In genomic region chr6:89862698-89863097, GRCh38 we compare ENCODE assay signal across 15 cellular contexts. TPM values are rescaled to one million over a fixed set of nuclear protein-coding genes. Genes with fewer than 3 reads are reported as not detected.
A peak's percentile ranks its signal among the peaks of the same experiment; 100 is the strongest.
DNase-seq lines count a peak whose midpoint lies in the region; ATAC-seq lines count a peak whose summit lies in the region.
"Had no signal": no experiment of that assay in that cellular context is flagged by ENCODE, and none has a peak within 500 bp of the region (broad histone marks: within the 10 kb centered on the region; RNA-seq: fewer than 3 reads in every experiment).

No MANE protein-coding gene starts in this region.

- peak; percentile 10 for ATAC-seq in GM21515 (IDR thresholded peaks at IDR 0.05; ENCODE audit: unreplicated experiment)
- peak; percentile 8 for ATAC-seq in HG03469 (IDR thresholded peaks at IDR 0.05; ENCODE audit: unreplicated experiment)
- ATAC-seq in T-helper 17 cell, result no peak
- ATAC-seq: foreskin keratinocyte had no signal

- H3K9me3 ChIP-seq in T-helper 17 cell (ENCODE audit: control insufficient read depth, low read length, poor library complexity, severe bottlenecking), result no peaks in the 10 kb centered on the region
- H3K9me3 ChIP-seq: ovary, tibial nerve had no signal

- no peak for DNase-seq in activated CD4-positive, alpha-beta memory T cell treated with anti-CD3 and anti-CD28 coated beads, Interleukin-2, amount 10 ng/mL, durations not matched to agents 7 days and 5 days
- DNase-seq in activated CD4-positive, alpha-beta memory T cell treated with anti-CD3 and anti-CD28 coated beads for 36 hours, result no peak
- DNase-seq in T-helper 17 cell (no peak), NCI-H82 treated with DMSO at 0.1 percent for 48 hours (lab: John Stamatoyannopoulos, UW; ENCODE audit: unreplicated experiment) (no peak)
- no peak for DNase-seq in activated naive CD4-positive, alpha-beta T cell treated with Interleukin-2 at 50 U/mL for 16 hours
- DNase-seq: foreskin keratinocyte; Kasumi-1; NCI-H2081; ovary; stimulated activated CD4-positive, alpha-beta T cell treated with anti-CD3 and anti-CD28 coated beads, Interleukin-12 subunit alpha, Interleukin-12 subunit beta, amount 100 ng/mL, for 4 hours had no signal

- H3K9me3 Mint-ChIP-seq in activated CD4-positive, alpha-beta memory T cell treated with anti-CD3 and anti-CD28 coated beads, Interleukin-2, amount 10 ng/mL, durations not matched to agents 7 days and 5 days, result peaks cover 2% of the 10 kb centered on the region
- no peaks in the 10 kb centered on the region for H3K9me3 Mint-ChIP-seq in activated CD4-positive, alpha-beta memory T cell treated with anti-CD3 and anti-CD28 coated beads for 36 hours
- H3K9me3 Mint-ChIP-seq in dendritic cell treated with granulocyte-macrophage colony-stimulating factor and Interleukin-4, amounts not matched to agents 40 ng/mL and 50 ng/mL, for 4 days, result peaks cover 15% of the 10 kb centered on the region

- no peak overlapping the region for H3K4me3 Mint-ChIP-seq in activated CD4-positive, alpha-beta memory T cell treated with anti-CD3 and anti-CD28 coated beads, Interleukin-2, amount 10 ng/mL, durations not matched to agents 7 days and 5 days
- H3K4me3 Mint-ChIP-seq in activated CD4-positive, alpha-beta memory T cell treated with anti-CD3 and anti-CD28 coated beads for 36 hours, result no peak overlapping the region
- no peak overlapping the region for H3K4me3 Mint-ChIP-seq in dendritic cell treated with granulocyte-macrophage colony-stimulating factor and Interleukin-4, amounts not matched to agents 40 ng/mL and 50 ng/mL, for 4 days
- no peak overlapping the region for H3K4me3 Mint-ChIP-seq in T-helper 17 cell
- H3K4me3 Mint-ChIP-seq: brain had no signal

- H3K27me3 Mint-ChIP-seq in activated CD4-positive, alpha-beta memory T cell treated with anti-CD3 and anti-CD28 coated beads, Interleukin-2, amount 10 ng/mL, durations not matched to agents 7 days and 5 days, result no peaks in the 10 kb centered on the region
- no peaks in the 10 kb centered on the region for H3K27me3 Mint-ChIP-seq in activated CD4-positive, alpha-beta memory T cell treated with anti-CD3 and anti-CD28 coated beads for 36 hours
- H3K27me3 Mint-ChIP-seq in dendritic cell treated with granulocyte-macrophage colony-stimulating factor and Interleukin-4, amounts not matched to agents 40 ng/mL and 50 ng/mL, for 4 days, result no peaks in the 10 kb centered on the region
- H3K27me3 Mint-ChIP-seq in T-helper 17 cell, result no peaks in the 10 kb centered on the region
- H3K27me3 Mint-ChIP-seq: brain had no signal

- H3K27ac Mint-ChIP-seq in activated CD4-positive, alpha-beta memory T cell treated with anti-CD3 and anti-CD28 coated beads, Interleukin-2, amount 10 ng/mL, durations not matched to agents 7 days and 5 days, result peak overlapping the region; percentile 77
- no peak overlapping the region for H3K27ac Mint-ChIP-seq in activated CD4-positive, alpha-beta memory T cell treated with anti-CD3 and anti-CD28 coated beads for 36 hours
- peak overlapping the region; percentile 8 for H3K27ac Mint-ChIP-seq in dendritic cell treated with granulocyte-macrophage colony-stimulating factor and Interleukin-4, amounts not matched to agents 40 ng/mL and 50 ng/mL, for 4 days
- no peak overlapping the region for H3K27ac Mint-ChIP-seq in T-helper 17 cell
- H3K27ac Mint-ChIP-seq: brain had no signal

- intact Hi-C loops in activated CD4-positive, alpha-beta memory T cell treated with anti-CD3 and anti-CD28 coated beads for 36 hours (cut with micrococcal nuclease), result no loop called here
- intact Hi-C loops in dendritic cell treated with granulocyte-macrophage colony-stimulating factor and Interleukin-4, amounts not matched to agents 40 ng/mL and 50 ng/mL, for 4 days (cut with micrococcal nuclease), result no loop called here

- peaks cover 41% of the 10 kb centered on the region for H3K4me1 Mint-ChIP-seq in activated CD4-positive, alpha-beta memory T cell treated with anti-CD3 and anti-CD28 coated beads, Interleukin-2, amount 10 ng/mL, durations not matched to agents 7 days and 5 days
- peaks cover 17% of the 10 kb centered on the region for H3K4me1 Mint-ChIP-seq in activated CD4-positive, alpha-beta memory T cell treated with anti-CD3 and anti-CD28 coated beads for 36 hours (ENCODE audit: low read depth)
- peaks cover 13% of the 10 kb centered on the region for H3K4me1 Mint-ChIP-seq in dendritic cell treated with granulocyte-macrophage colony-stimulating factor and Interleukin-4, amounts not matched to agents 40 ng/mL and 50 ng/mL, for 4 days (ENCODE audit: low read depth)
- peaks cover 5% of the 10 kb centered on the region for H3K4me1 Mint-ChIP-seq in T-helper 17 cell
- H3K4me1 Mint-ChIP-seq: brain had no signal

- POLR2A ChIA-PET in activated CD4-positive, alpha-beta memory T cell treated with anti-CD3 and anti-CD28 coated beads, Interleukin-2, amount 10 ng/mL, durations not matched to agents 7 days and 5 days (lab: Charles Lee), result interaction anchor here (3.8 kb wide), 1 partner anchor 33 kb away, joined by 17 read pairs; the partner anchor contains the start of gene CASP8AP2
- POLR2A ChIA-PET in activated CD4-positive, alpha-beta memory T cell treated with anti-CD3 and anti-CD28 coated beads for 36 hours (lab: Charles Lee), result no interaction called here

- CTCF ChIA-PET in activated CD4-positive, alpha-beta memory T cell treated with anti-CD3 and anti-CD28 coated beads, Interleukin-2, amount 10 ng/mL, durations not matched to agents 7 days and 5 days (lab: Charles Lee), result no interaction called here
- CTCF ChIA-PET in activated CD4-positive, alpha-beta memory T cell treated with anti-CD3 and anti-CD28 coated beads for 36 hours (lab: Charles Lee), result no interaction called here

- peaks cover 76% of the 10 kb centered on the region for H3K36me3 Mint-ChIP-seq in activated CD4-positive, alpha-beta memory T cell treated with anti-CD3 and anti-CD28 coated beads, Interleukin-2, amount 10 ng/mL, durations not matched to agents 7 days and 5 days (ENCODE audit: low read depth)
- peaks cover 67% of the 10 kb centered on the region for H3K36me3 Mint-ChIP-seq in activated CD4-positive, alpha-beta memory T cell treated with anti-CD3 and anti-CD28 coated beads for 36 hours
- H3K36me3 Mint-ChIP-seq in dendritic cell treated with granulocyte-macrophage colony-stimulating factor and Interleukin-4, amounts not matched to agents 40 ng/mL and 50 ng/mL, for 4 days (ENCODE audit: low read depth), result peaks cover 96% of the 10 kb centered on the region
- H3K36me3 Mint-ChIP-seq in T-helper 17 cell (ENCODE audit: low read depth), result peaks cover 12% of the 10 kb centered on the region

RNA-seq across cellular contexts. Expression of gene GJA10, which starts 31.6 kb away (rescaled TPM):
- total RNA-seq in activated CD4-positive, alpha-beta memory T cell treated with anti-CD3 and anti-CD28 coated beads, Interleukin-2, amount 10 ng/mL, durations not matched to agents 7 days and 5 days, result 1 to 10 TPM; 3.4 to 3.5 TPM
- total RNA-seq in activated CD4-positive, alpha-beta memory T cell treated with anti-CD3 and anti-CD28 coated beads for 36 hours, result not detected
- not detected for total RNA-seq in T-helper 17 cell
- total RNA-seq: foreskin keratinocyte, ovary, tibial nerve had no signal

RNA-seq across cellular contexts. Expression of gene CASP8AP2, which starts 33.0 kb away (rescaled TPM):
- total RNA-seq in activated CD4-positive, alpha-beta memory T cell treated with anti-CD3 and anti-CD28 coated beads, Interleukin-2, amount 10 ng/mL, durations not matched to agents 7 days and 5 days, result 10 to 100 TPM; 37.5 to 39.0 TPM
- 10 to 100 TPM; 32.4 to 34.2 TPM for total RNA-seq in activated CD4-positive, alpha-beta memory T cell treated with anti-CD3 and anti-CD28 coated beads for 36 hours
- 10 to 100 TPM; 28.2 to 31.7 TPM for total RNA-seq in T-helper 17 cell

RNA-seq across cellular contexts. Expression of gene MDN1, which starts 43.1 kb away (rescaled TPM):
- total RNA-seq in activated CD4-positive, alpha-beta memory T cell treated with anti-CD3 and anti-CD28 coated beads, Interleukin-2, amount 10 ng/mL, durations not matched to agents 7 days and 5 days, result 10 to 100 TPM; 38.2 to 39.4 TPM
- total RNA-seq in activated CD4-positive, alpha-beta memory T cell treated with anti-CD3 and anti-CD28 coated beads for 36 hours, result 10 to 100 TPM; 39.1 to 40.2 TPM
- total RNA-seq in T-helper 17 cell, result 10 to 100 TPM; 51.2 to 53.1 TPM

Comparison
In these comparisons a context has a peak if more than half of its experiments do, and no peak if none do; other contexts are left out.
1. H3K27ac Mint-ChIP-seq: peak in activated CD4-positive, alpha-beta memory T cell treated with anti-CD3 and anti-CD28 coated beads, Interleukin-2, amount 10 ng/mL, durations not matched to agents 7 days and 5 days (single experiment) and dendritic cell treated with granulocyte-macrophage colony-stimulating factor and Interleukin-4, amounts not matched to agents 40 ng/mL and 50 ng/mL, for 4 days (single experiment); none in activated CD4-positive, alpha-beta memory T cell treated with anti-CD3 and anti-CD28 coated beads for 36 hours (single experiment) and T-helper 17 cell (single experiment).
2. RNA of gene GJA10, which starts 31.6 kb away (total RNA-seq): 3.4 to 3.5 TPM in activated CD4-positive, alpha-beta memory T cell treated with anti-CD3 and anti-CD28 coated beads, Interleukin-2, amount 10 ng/mL, durations not matched to agents 7 days and 5 days; not detected in activated CD4-positive, alpha-beta memory T cell treated with anti-CD3 and anti-CD28 coated beads for 36 hours and not detected in T-helper 17 cell; every median in the first group is over 4 times any median in the second.